In the genomic region with DNA sequence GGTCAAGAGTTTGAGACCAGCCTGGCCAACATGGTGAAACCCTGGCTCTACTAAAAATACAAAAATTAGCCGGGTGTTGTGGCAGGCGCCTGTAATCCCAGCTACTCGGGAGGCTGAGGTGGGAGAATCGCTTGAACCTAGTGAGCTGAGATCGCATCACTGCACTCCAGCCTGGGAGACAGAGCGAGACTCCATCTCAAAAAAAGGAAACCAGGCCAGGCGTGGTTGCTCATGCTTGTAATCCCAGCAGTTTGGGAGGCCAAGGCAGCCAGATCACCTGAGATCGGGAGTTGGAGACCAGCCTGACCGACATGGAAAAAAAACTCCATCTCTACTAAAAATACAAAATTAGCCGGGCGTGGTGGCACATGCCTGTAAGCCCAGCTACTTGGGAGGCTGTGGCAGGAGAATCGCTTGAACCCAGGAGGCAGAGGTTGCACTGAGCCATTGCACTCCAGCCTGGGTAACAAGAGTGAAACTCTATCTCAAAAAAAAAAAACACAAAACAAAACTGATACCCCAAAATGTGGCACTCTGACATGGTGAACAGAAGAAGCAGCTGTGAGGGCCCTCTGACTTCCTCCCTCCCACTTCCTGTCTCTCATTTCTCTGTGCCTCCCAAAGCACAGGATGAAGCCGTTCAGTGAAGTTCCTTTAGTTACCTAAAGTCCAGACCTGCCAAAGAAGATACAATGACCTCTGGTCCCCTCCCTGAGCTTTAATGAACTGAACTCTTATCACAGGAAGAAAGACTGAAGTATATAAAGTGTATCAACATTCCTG, we compare ENCODE assay signal across 8 cellular contexts.
DNase-seq lines count a peak whose midpoint lies in the region; ATAC-seq, FAIRE-seq and TF ChIP-seq lines count a peak whose summit lies in the region.
"Not testable (repeated sequence)": the region's sequence is repeated elsewhere in the genome, so short reads cannot be mapped to it uniquely, and the experiment has no call there.

No MANE protein-coding gene starts in this region.

- peaks cover 11% of the 10 kb centered on the region for H3K4me1 Mint-ChIP-seq in T-helper 1 cell treated with Interleukin-12 subunit alpha and Interleukin-12 subunit beta and Interleukin-4 antibody, amounts not matched to agents 30 μg/mL and 1 μg/mL, for 36 hours (ENCODE audit: low read depth)
- H3K4me1 Mint-ChIP-seq in activated naive CD4-positive, alpha-beta T cell treated with anti-CD3 and anti-CD28 coated beads for 36 hours (ENCODE audit: low read depth); stimulated activated effector memory CD8-positive, alpha-beta T cell treated with anti-CD3 and anti-CD28 coated beads, Interleukin-12 subunit alpha, Interleukin-12 subunit beta, amount 100 ng/mL, for 72 hours: not testable (repeated sequence)

- peaks cover 20% of the 10 kb centered on the region for H3K9me3 Mint-ChIP-seq in T-helper 1 cell treated with Interleukin-12 subunit alpha and Interleukin-12 subunit beta and Interleukin-4 antibody, amounts not matched to agents 30 μg/mL and 1 μg/mL, for 36 hours
- H3K9me3 Mint-ChIP-seq in activated naive CD4-positive, alpha-beta T cell treated with anti-CD3 and anti-CD28 coated beads for 36 hours, result peaks cover 19% of the 10 kb centered on the region
- H3K9me3 Mint-ChIP-seq in stimulated activated effector memory CD8-positive, alpha-beta T cell treated with anti-CD3 and anti-CD28 coated beads, Interleukin-12 subunit alpha, Interleukin-12 subunit beta, amount 100 ng/mL, for 72 hours, result not testable (repeated sequence)

- CTCF ChIA-PET in activated naive CD4-positive, alpha-beta T cell treated with anti-CD3 and anti-CD28 coated beads for 36 hours (lab: Charles Lee), result not testable (repeated sequence)

- not testable (repeated sequence) for DNase-seq in GM12891 (ENCODE audit: insufficient read length, low spot score); stimulated activated effector memory CD8-positive, alpha-beta T cell treated with anti-CD3 and anti-CD28 coated beads, Interleukin-12 subunit alpha, Interleukin-12 subunit beta, amount 100 ng/mL, for 72 hours (ENCODE audit: low spot score in 2 of 2)
- DNase-seq in GM19238 (ENCODE audit: insufficient read length, low spot score), result peak; percentile 54
- peak; percentile 25 for DNase-seq in activated naive CD4-positive, alpha-beta T cell treated with anti-CD3 and anti-CD28 coated beads for 36 hours

- H3K36me3 Mint-ChIP-seq in T-helper 1 cell treated with Interleukin-12 subunit alpha and Interleukin-12 subunit beta and Interleukin-4 antibody, amounts not matched to agents 30 μg/mL and 1 μg/mL, for 36 hours (ENCODE audit: low read depth); activated naive CD4-positive, alpha-beta T cell treated with anti-CD3 and anti-CD28 coated beads for 36 hours (ENCODE audit: low read depth); stimulated activated effector memory CD8-positive, alpha-beta T cell treated with anti-CD3 and anti-CD28 coated beads, Interleukin-12 subunit alpha, Interleukin-12 subunit beta, amount 100 ng/mL, for 72 hours: not testable (repeated sequence)

- not testable (repeated sequence) for H3K4me3 Mint-ChIP-seq in T-helper 1 cell treated with Interleukin-12 subunit alpha and Interleukin-12 subunit beta and Interleukin-4 antibody, amounts not matched to agents 30 μg/mL and 1 μg/mL, for 36 hours; activated naive CD4-positive, alpha-beta T cell treated with anti-CD3 and anti-CD28 coated beads for 36 hours; stimulated activated effector memory CD8-positive, alpha-beta T cell treated with anti-CD3 and anti-CD28 coated beads, Interleukin-12 subunit alpha, Interleukin-12 subunit beta, amount 100 ng/mL, for 72 hours

- not testable (repeated sequence) for TF ChIP-seq POLR2A in GM12891 (IDR thresholded peaks at IDR 0.05; ENCODE audit: low read depth, low read length)

- ATAC-seq in GM21528 (IDR thresholded peaks at IDR 0.05; ENCODE audit: low FRiP score, unreplicated experiment), result peak; percentile 83
- peak; percentile 84 for ATAC-seq in HG02943 (IDR thresholded peaks at IDR 0.05; ENCODE audit: low read depth, unreplicated experiment)
- ATAC-seq in HG03460 (IDR thresholded peaks at IDR 0.05; ENCODE audit: unreplicated experiment), result peak; percentile 92
- peak; percentile 76 for ATAC-seq in stimulated activated effector memory CD8-positive, alpha-beta T cell treated with anti-CD3 and anti-CD28 coated beads, Interleukin-12 subunit alpha, Interleukin-12 subunit beta, amount 100 ng/mL, for 72 hours

- H3K27me3 Mint-ChIP-seq in T-helper 1 cell treated with Interleukin-12 subunit alpha and Interleukin-12 subunit beta and Interleukin-4 antibody, amounts not matched to agents 30 μg/mL and 1 μg/mL, for 36 hours (ENCODE audit: low read depth); activated naive CD4-positive, alpha-beta T cell treated with anti-CD3 and anti-CD28 coated beads for 36 hours (ENCODE audit: low read depth): not testable (repeated sequence)

- peak overlapping the region; percentile 62 for H3K27ac Mint-ChIP-seq in T-helper 1 cell treated with Interleukin-12 subunit alpha and Interleukin-12 subunit beta and Interleukin-4 antibody, amounts not matched to agents 30 μg/mL and 1 μg/mL, for 36 hours
- H3K27ac Mint-ChIP-seq in activated naive CD4-positive, alpha-beta T cell treated with anti-CD3 and anti-CD28 coated beads for 36 hours, result peak overlapping the region; percentile 6
- H3K27ac Mint-ChIP-seq in stimulated activated effector memory CD8-positive, alpha-beta T cell treated with anti-CD3 and anti-CD28 coated beads, Interleukin-12 subunit alpha, Interleukin-12 subunit beta, amount 100 ng/mL, for 72 hours, result peak overlapping the region; percentile 30

- intact Hi-C loops in activated naive CD4-positive, alpha-beta T cell treated with anti-CD3 and anti-CD28 coated beads for 36 hours (cut with micrococcal nuclease), result not testable (repeated sequence)

- peak; percentile 76 for FAIRE-seq in GM12891 (lab: Jason Lieb, UNC)

TF ChIP-seq in GM12891, 5 proteins besides CTCF, POLR2A, EP300 and RAD21:
- TF ChIP-seq SPI1 (IDR thresholded peaks at IDR 0.05; ENCODE audit: low read depth, low read length), result peak; percentile 87

Comparison
In these comparisons a context has a peak if more than half of its experiments do, and no peak if none do; other contexts are left out.
1. H3K27ac Mint-ChIP-seq: peak in every context shown above with its lines; median percentile 62 in T-helper 1 cell treated with Interleukin-12 subunit alpha and Interleukin-12 subunit beta and Interleukin-4 antibody, amounts not matched to agents 30 μg/mL and 1 μg/mL, for 36 hours; 30 in stimulated activated effector memory CD8-positive, alpha-beta T cell treated with anti-CD3 and anti-CD28 coated beads, Interleukin-12 subunit alpha, Interleukin-12 subunit beta, amount 100 ng/mL, for 72 hours; 6 in activated naive CD4-positive, alpha-beta T cell treated with anti-CD3 and anti-CD28 coated beads for 36 hours.